In genomic region chr7:20249924-20250323, GRCh38 we compare ENCODE assay signal across 22 cellular contexts. TPM values are rescaled to one million over a fixed set of nuclear protein-coding genes. Genes with fewer than 3 reads are reported as not detected.
DNase-seq lines count a peak whose midpoint lies in the region; ATAC-seq, FAIRE-seq and TF ChIP-seq lines count a peak whose summit lies in the region.
"Had no signal": no experiment of that assay in that cellular context is flagged by ENCODE, and none has a peak within 500 bp of the region (broad histone marks: within the 10 kb centered on the region; RNA-seq: fewer than 3 reads in every experiment).

No MANE protein-coding gene starts in this region.

- no peak overlapping the region for H3K27ac Mint-ChIP-seq in astrocyte (ENCODE audit: unreplicated experiment)
- H3K27ac Mint-ChIP-seq: H9, nephron progenitor cell had no signal

- no peak overlapping the region for H2AFZ ChIP-seq in astrocyte (ENCODE audit: low read depth, low read length)

- H3K79me2 ChIP-seq in astrocyte (ENCODE audit: insufficient read depth, low read length) = no peaks in the 10 kb centered on the region

- DNase-seq in AG09319 (ENCODE audit: extremely low read depth, low read depth) (peak; percentile 93), HK-2 (ENCODE audit: unreplicated experiment) (peak; percentile 31), astrocyte (ENCODE audit: low read depth) (peak; percentile 92), kidney (no peak), posterior cingulate gyrus (no peak)
- no peak for DNase-seq in stimulated activated CD4-positive, alpha-beta T cell treated with anti-CD3 and anti-CD28 coated beads, Interleukin-4, amount 100 ng/mL, for 1 hour
- DNase-seq: activated CD4-positive, alpha-beta T cell treated with anti-CD3 and anti-CD28 coated beads for 4 hours; activated effector memory CD4-positive, alpha-beta T cell treated with Interleukin-2 at 50 U/mL for 16 hours; DND-41; effector memory CD4-positive, alpha-beta T cell; H9; islet precursor cell; NCI-H1105 treated with DMSO at 0.1 percent for 48 hours; nephron progenitor cell; RPMI8226; stimulated activated naive CD8-positive, alpha-beta T cell treated with anti-CD3 and anti-CD28 coated beads, Interleukin-15, Interleukin-2, amounts not matched to agents 100 U/mL and 50 U/mL, for 24 hours; trophoblast cell had no signal

- H3K36me3 Mint-ChIP-seq in astrocyte (ENCODE audit: low read depth, unreplicated experiment) = no peaks in the 10 kb centered on the region

- H3K4me2 ChIP-seq in astrocyte (ENCODE audit: low read length) = peak overlapping the region; percentile 21

- H3K27ac ChIP-seq in astrocyte (ENCODE audit: low read depth, low read length) (no peak overlapping the region), kidney (ENCODE audit: low read depth in 2 of 2, low read length in 2 of 2) (peak overlapping the region; percentile 68 to 73)
- H3K27ac ChIP-seq: C4-2B, right atrium auricular region had no signal

- TF ChIP-seq CTCF in AG09319 (IDR thresholded peaks at IDR 0.05; ENCODE audit: low read depth, low read length) (no peak), astrocyte (IDR thresholded peaks at IDR 0.05; ENCODE audit: insufficient read depth, low read depth, low read length) (no peak), kidney (IDR thresholded peaks at IDR 0.05; ENCODE audit: borderline replicate concordance, extremely low read depth, insufficient read depth) (no peak)

- H3K9me3 ChIP-seq in astrocyte (ENCODE audit: insufficient read depth, low read depth, low read length) (no peaks in the 10 kb centered on the region), kidney (ENCODE audit: control insufficient read depth in 1 of 2, low read length in 2 of 2) (no peaks in the 10 kb centered on the region)
- H3K9me3 ChIP-seq: right atrium auricular region had no signal

- H3K27me3 Mint-ChIP-seq in astrocyte (ENCODE audit: low read depth, unreplicated experiment) = no peaks in the 10 kb centered on the region

- ATAC-seq in HG03520 (IDR thresholded peaks at IDR 0.05; ENCODE audit: unreplicated experiment) (no peak), HG02970 (IDR thresholded peaks at IDR 0.05; ENCODE audit: low FRiP score, unreplicated experiment) (no peak)
- ATAC-seq: stimulated activated naive CD8-positive, alpha-beta T cell treated with anti-CD3 and anti-CD28 coated beads, Interleukin-15, Interleukin-2, amounts not matched to agents 100 U/mL and 50 U/mL, for 24 hours had no signal

- no peaks in the 10 kb centered on the region for H3K27me3 ChIP-seq in astrocyte (ENCODE audit: insufficient read depth, low read length)
- H3K27me3 ChIP-seq: right atrium auricular region had no signal

- H3K4me3 ChIP-seq in astrocyte (ENCODE audit: insufficient read depth, low read depth, low read length) (no peak overlapping the region), kidney (ENCODE audit: low read length in 2 of 2) (no peak overlapping the region)
- H3K4me3 ChIP-seq: right atrium auricular region had no signal

- no peak overlapping the region for H3K9ac ChIP-seq in astrocyte (ENCODE audit: low read length)
- no peak overlapping the region for H3K9ac ChIP-seq in kidney (ENCODE audit: low read length in 2 of 2)

- peaks cover 6% of the 10 kb centered on the region for H3K4me1 ChIP-seq in astrocyte (ENCODE audit: insufficient read depth, low read length)
- peaks cover 0 to 18% of the 10 kb centered on the region in 2 donors for H3K4me1 ChIP-seq in kidney (ENCODE audit: control insufficient read depth in 1 of 2, insufficient read depth in 1 of 2, low read depth in 1 of 2, low read length in 2 of 2)
- H3K4me1 ChIP-seq: right atrium auricular region had no signal

- no peaks in the 10 kb centered on the region for H3K4me1 Mint-ChIP-seq in astrocyte (ENCODE audit: low read depth, unreplicated experiment)
- H3K4me1 Mint-ChIP-seq: nephron progenitor cell had no signal

- H4K20me1 ChIP-seq in astrocyte (ENCODE audit: insufficient read depth, low read length) = no peaks in the 10 kb centered on the region

- H3K4me3 Mint-ChIP-seq in astrocyte (ENCODE audit: unreplicated experiment) = no peak overlapping the region
- H3K4me3 Mint-ChIP-seq: H9, nephron progenitor cell had no signal

- H3K36me3 ChIP-seq in astrocyte (ENCODE audit: insufficient read depth, low read length) = no peaks in the 10 kb centered on the region
- no peaks in the 10 kb centered on the region for H3K36me3 ChIP-seq in kidney (ENCODE audit: control insufficient read depth in 1 of 2, insufficient read depth in 2 of 2, low read length in 2 of 2)
- H3K36me3 ChIP-seq: right atrium auricular region had no signal

- intact Hi-C loops in kidney (cut with DNase I) = no loop called here
- intact Hi-C loops in posterior cingulate gyrus (cut with DNase I) = no loop called here

- H3K9me3 Mint-ChIP-seq in astrocyte (ENCODE audit: unreplicated experiment) = no peaks in the 10 kb centered on the region
- H3K9me3 Mint-ChIP-seq: H9, nephron progenitor cell had no signal

- FAIRE-seq in astrocyte (lab: Jason Lieb, UNC) (no peak), kidney (lab: Jason Lieb, UNC) (peak; percentile 3)
- FAIRE-seq: A204.1 had no signal

RNA-seq across cellular contexts. Expression of gene MACC1, which starts 32.7 kb away (rescaled TPM):
- 0.19 and 2.0 TPM in 2 replicates for total RNA-seq in astrocyte
- 72.6 TPM for total RNA-seq in kidney
- polyA plus RNA-seq in kidney (ENCODE audit: insufficient read depth, low read depth, low replicate concordance) = 3.7 TPM

Comparison
In these comparisons a context has a peak if more than half of its experiments do, and no peak if none do; other contexts are left out.
1. DNase-seq: peak in AG09319 (single experiment), HK-2 (single experiment) and astrocyte (single experiment); none in kidney (single experiment), posterior cingulate gyrus (0 of 10) and stimulated activated CD4-positive, alpha-beta T cell treated with anti-CD3 and anti-CD28 coated beads, Interleukin-4, amount 100 ng/mL, for 1 hour (single experiment).
2. RNA of gene MACC1, which starts 32.7 kb away (total RNA-seq): 72.6 TPM in kidney (single experiment); 0.19 to 2.0 TPM in astrocyte; every median in the first group is over 10 times any median in the second.